Comparison of ENCODE assay signal across 22 cellular contexts in the genomic region with DNA sequence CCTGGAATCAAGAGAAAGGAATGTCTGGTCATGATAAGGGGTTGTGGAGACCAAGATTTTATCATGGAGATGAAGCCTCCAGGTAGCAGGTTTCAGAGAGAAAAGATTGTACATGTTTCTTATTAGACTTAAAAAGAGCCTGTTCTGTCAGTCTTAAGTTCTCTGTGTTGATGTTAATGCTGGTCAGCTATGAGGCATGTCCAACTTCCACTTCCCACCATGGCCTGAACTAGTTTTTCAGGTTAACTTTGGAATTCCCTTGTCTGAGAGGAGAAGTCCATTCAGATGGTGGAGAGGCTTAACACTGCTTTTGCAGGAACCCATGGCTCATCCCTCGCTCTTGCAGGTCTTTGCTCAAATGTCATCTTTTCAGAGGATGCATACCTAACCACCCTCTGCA.
"Had no signal": no experiment of that assay in that cellular context is flagged by ENCODE, and none has a peak within 500 bp of the region (broad histone marks: within the 10 kb centered on the region; RNA-seq: fewer than 3 reads in every experiment).

No MANE protein-coding gene starts in this region.

- FAIRE-seq: HepG2, RCC 7860 had no signal

- H3K27ac ChIP-seq: SJSA1, SK-N-MC had no signal

- DNase-seq: Karpas-422; KG1; MG63; NCI-H1092; NCI-H1105 treated with DMSO at 0.1 percent for 48 hours; NCI-H1417 treated with DMSO at 0.1 percent for 48 hours; NCI-H146; NCI-H1694 treated with DMSO at 0.1 percent for 48 hours; NCI-H1930; NCI-H2081; NCI-H2107; NCI-H2227 treated with DMSO at 0.1 percent for 48 hours; NCI-H524 treated with DMSO at 0.1 percent for 48 hours; NCI-H69; NCI-H774; NK-92 treated with Interleukin-12 subunit alpha and Interleukin-12 subunit beta, amount 100 ng/mL, for 24 hours; Right ventricle myocardium superior; SIG-M5 had no signal

- H3K9me3 ChIP-seq: MG63, SJSA1 had no signal

- H3K27me3 ChIP-seq: MG63, SJSA1 had no signal

- H3K36me3 ChIP-seq: MG63, SJSA1 had no signal

- H3K4me3 ChIP-seq: MG63, SJSA1, SK-N-MC had no signal
